In genomic region chr5:58773744-58774441, GRCh38 we compare ENCODE assay signal across 19 cellular contexts.
A peak's percentile ranks its signal among the peaks of the same experiment; 100 is the strongest.
DNase-seq lines count a peak whose midpoint lies in the region; ATAC-seq and TF ChIP-seq lines count a peak whose summit lies in the region.
"Had no signal": no experiment of that assay in that cellular context is flagged by ENCODE, and none has a peak within 500 bp of the region (broad histone marks: within the 10 kb centered on the region; RNA-seq: fewer than 3 reads in every experiment).

No MANE protein-coding gene starts in this region.

- H3K4me3 ChIP-seq in stomach: no peak overlapping the region
- H3K4me3 ChIP-seq: A549, lower lobe of right lung, neural progenitor cell, SK-N-MC, thoracic aorta had no signal

- no peaks in the 10 kb centered on the region for H3K27me3 ChIP-seq in stomach
- H3K27me3 ChIP-seq: neural progenitor cell had no signal

- no peak for TF ChIP-seq POLR2A in stomach (IDR thresholded peaks at IDR 0.05)

- peaks cover 0 to 14% (median 6%) of the 10 kb centered on the region in 4 donors for H3K4me1 ChIP-seq in stomach
- H3K4me1 ChIP-seq: A549, lower lobe of right lung, neural progenitor cell had no signal

- DNase-seq in NCI-H2107 treated with DMSO at 0.1 percent for 48 hours (lab: John Stamatoyannopoulos, UW; ENCODE audit: unreplicated experiment) (peak; percentile 36), NCI-H2107 (lab: John Stamatoyannopoulos, UW) (no peak), NCI-H69 (lab: John Stamatoyannopoulos, UW) (peak; percentile 97), left cardiac atrium (peak; percentile 28), stomach (peak; percentile 69)
- no peak for DNase-seq in effector CD4-positive, alpha-beta T cell
- DNase-seq in stimulated activated naive CD4-positive, alpha-beta T cell (lab: John Stamatoyannopoulos, UW): no peak
- DNase-seq: activated B cell treated with CpG ODN at 0.5 μM for 24 hours; activated naive CD4-positive, alpha-beta T cell treated with anti-CD3 and anti-CD28 coated beads, Interleukin-2, amount 50 U/mL, for 16 hours; Caco-2; lower lobe of right lung; MM.1S; NK-92 treated with Interleukin-12 subunit alpha and Interleukin-12 subunit beta, amount 100 ng/mL, for 24 hours had no signal

- 13 to 19% (median 17%) methylated on average over 2 of the region's 2 CpGs for WGBS in stomach, 5 donors

- no peak overlapping the region for H3K27ac ChIP-seq in stomach
- H3K27ac ChIP-seq: A549, epithelial cell of prostate, lower lobe of right lung, neural progenitor cell, SK-N-MC, thoracic aorta had no signal

- H3K36me3 ChIP-seq in stomach: no peaks in the 10 kb centered on the region
- H3K36me3 ChIP-seq: lower lobe of right lung, neural progenitor cell, thoracic aorta had no signal

- no peaks in the 10 kb centered on the region for H3K9me3 ChIP-seq in stomach
- H3K9me3 ChIP-seq: Caco-2, lower lobe of right lung, thoracic aorta had no signal

- no peak for TF ChIP-seq CTCF in stomach (IDR thresholded peaks at IDR 0.05)

- ATAC-seq in left cardiac atrium (peak; percentile 50 to 55), GM21390 (IDR thresholded peaks at IDR 0.05; ENCODE audit: unreplicated experiment) (no peak)

- intact Hi-C loops in left cardiac atrium (cut with DNase I) (no loop called here), stomach (cut with DNase I; ENCODE audit: low total_unique reads) (no loop called here)

- no peak for TF ChIP-seq EP300 in stomach (IDR thresholded peaks at IDR 0.05)

Comparison
In these comparisons a context has a peak if more than half of its experiments do, and no peak if none do; other contexts are left out.
1. DNase-seq: peak in NCI-H2107 treated with DMSO at 0.1 percent for 48 hours (single experiment), NCI-H69 (single experiment), left cardiac atrium (single experiment) and stomach (single experiment); none in NCI-H2107 (single experiment), effector CD4-positive, alpha-beta T cell (single experiment) and stimulated activated naive CD4-positive, alpha-beta T cell (0 of 6).